In genomic region chr3:123765475-123766166, GRCh38 we compare ENCODE assay signal across 15 cellular contexts.
DNase-seq lines count a peak whose midpoint lies in the region; ATAC-seq and TF ChIP-seq lines count a peak whose summit lies in the region.
"Had no signal": no experiment of that assay in that cellular context is flagged by ENCODE, and none has a peak within 500 bp of the region (broad histone marks: within the 10 kb centered on the region; RNA-seq: fewer than 3 reads in every experiment).

No MANE protein-coding gene starts in this region.

- H3K27ac ChIP-seq in VCaP (peak overlapping the region; percentile 2; the same call in 1 of the 2 replicates), right lobe of liver (peak overlapping the region; percentile 79 to 94 (median 90))
- H3K27ac ChIP-seq: epithelial cell of prostate had no signal

- no peaks in the 10 kb centered on the region for H3K9me3 ChIP-seq in right lobe of liver

- ATAC-seq in GM18511 (IDR thresholded peaks at IDR 0.05; ENCODE audit: unreplicated experiment) (peak; percentile 67), HG03135 (IDR thresholded peaks at IDR 0.05; ENCODE audit: unreplicated experiment) (peak; percentile 77), right lobe of liver (peak; percentile 40 to 64 (median 55)), HG03432 (IDR thresholded peaks at IDR 0.05; ENCODE audit: unreplicated experiment) (no peak)
- ATAC-seq: activated CD4-positive, CD25-positive, alpha-beta regulatory T cell treated with anti-CD3 and anti-CD28 coated beads, Interleukin-2, amount 50 U/mL, for 24 hours; natural killer cell had no signal

- H3K4me1 Mint-ChIP-seq in activated T-helper 2 cell treated with anti-CD3 and anti-CD28 coated beads, Interferon-gamma antibody, Interleukin-2, Interleukin-4, amounts not matched to agents 10 μg/mL and 5 μg/mL and 100 μg/mL, durations not matched to agents 14 hours and 24 hours and 36 hours (ENCODE audit: low read depth), result no peaks in the 10 kb centered on the region
- H3K4me1 Mint-ChIP-seq: natural killer cell had no signal

- TF ChIP-seq CTCF in VCaP (conservative IDR thresholded peaks at IDR 0.05), result no peak
- TF ChIP-seq CTCF in right lobe of liver (IDR thresholded peaks at IDR 0.05), result no peak

- peaks cover 9% of the 10 kb centered on the region for H3K27me3 Mint-ChIP-seq in activated T-helper 2 cell treated with anti-CD3 and anti-CD28 coated beads, Interferon-gamma antibody, Interleukin-2, Interleukin-4, amounts not matched to agents 10 μg/mL and 5 μg/mL and 100 μg/mL, durations not matched to agents 14 hours and 24 hours and 36 hours (ENCODE audit: low read depth)

- H3K4me3 Mint-ChIP-seq in activated T-helper 2 cell treated with anti-CD3 and anti-CD28 coated beads, Interferon-gamma antibody, Interleukin-2, Interleukin-4, amounts not matched to agents 10 μg/mL and 5 μg/mL and 100 μg/mL, durations not matched to agents 14 hours and 24 hours and 36 hours (ENCODE audit: low read depth), result no peak overlapping the region
- H3K4me3 Mint-ChIP-seq: activated naive CD8-positive, alpha-beta T cell; natural killer cell had no signal

- H3K4me1 ChIP-seq in right lobe of liver, result peaks cover 0 to 53% (median 13%) of the 10 kb centered on the region in 4 donors

- no peak overlapping the region for H3K27ac Mint-ChIP-seq in activated T-helper 2 cell treated with anti-CD3 and anti-CD28 coated beads, Interferon-gamma antibody, Interleukin-2, Interleukin-4, amounts not matched to agents 10 μg/mL and 5 μg/mL and 100 μg/mL, durations not matched to agents 14 hours and 24 hours and 36 hours
- H3K27ac Mint-ChIP-seq: activated naive CD8-positive, alpha-beta T cell; natural killer cell had no signal

- no peak for TF ChIP-seq POLR2A in right lobe of liver (IDR thresholded peaks at IDR 0.05)

- H3K36me3 ChIP-seq in right lobe of liver, result no peaks in the 10 kb centered on the region
- H3K36me3 ChIP-seq: MG63 had no signal

- no peaks in the 10 kb centered on the region for H3K36me3 Mint-ChIP-seq in activated T-helper 2 cell treated with anti-CD3 and anti-CD28 coated beads, Interferon-gamma antibody, Interleukin-2, Interleukin-4, amounts not matched to agents 10 μg/mL and 5 μg/mL and 100 μg/mL, durations not matched to agents 14 hours and 24 hours and 36 hours (ENCODE audit: low read depth)
- H3K36me3 Mint-ChIP-seq: activated naive CD8-positive, alpha-beta T cell; natural killer cell had no signal

- no peaks in the 10 kb centered on the region for H3K9me3 Mint-ChIP-seq in activated T-helper 2 cell treated with anti-CD3 and anti-CD28 coated beads, Interferon-gamma antibody, Interleukin-2, Interleukin-4, amounts not matched to agents 10 μg/mL and 5 μg/mL and 100 μg/mL, durations not matched to agents 14 hours and 24 hours and 36 hours
- H3K9me3 Mint-ChIP-seq: natural killer cell had no signal

- H3K4me3 ChIP-seq in right lobe of liver, result no peak overlapping the region
- H3K4me3 ChIP-seq: MG63 had no signal

- DNase-seq in right lobe of liver (no peak), H4 (ENCODE audit: low spot score) (no peak), superior temporal gyrus (ENCODE audit: extremely low spot score) (no peak)
- DNase-seq in activated T-helper 2 cell treated with anti-CD3 and anti-CD28 coated beads, Interferon-gamma antibody, Interleukin-2, Interleukin-4, amounts not matched to agents 10 μg/mL and 5 μg/mL and 100 μg/mL, durations not matched to agents 14 hours and 24 hours and 36 hours (ENCODE audit: low spot score), result no peak
- DNase-seq: MG63; natural killer cell; stimulated activated CD4-positive, alpha-beta T cell treated with anti-CD3 and anti-CD28 coated beads, Interleukin-1b, Interleukin-23, amount 100 ng/mL, for 48 hours; trophoblast cell had no signal

- 25% methylated on average over 3 of the region's 4 CpGs for WGBS in right lobe of liver (ENCODE audit: insufficient coverage, low coverage, low lambda C conversion rate, missing lambda C conversion rate)

- intact Hi-C loops in right lobe of liver (cut with DNase I), result no loop called here
- intact Hi-C loops in activated T-helper 2 cell treated with anti-CD3 and anti-CD28 coated beads, Interferon-gamma antibody, Interleukin-2, Interleukin-4, amounts not matched to agents 10 μg/mL and 5 μg/mL and 100 μg/mL, durations not matched to agents 14 hours and 24 hours and 36 hours (cut with micrococcal nuclease), result no loop called here

- no peaks in the 10 kb centered on the region for H3K27me3 ChIP-seq in right lobe of liver
- H3K27me3 ChIP-seq: MG63 had no signal
